9 cellular contexts compared by ENCODE assay signal in genomic region chr18:12597775-12598174, GRCh38.
DNase-seq lines count a peak whose midpoint lies in the region; ATAC-seq and TF ChIP-seq lines count a peak whose summit lies in the region.
"Had no signal": no experiment of that assay in that cellular context is flagged by ENCODE, and none has a peak within 500 bp of the region (broad histone marks: within the 10 kb centered on the region; RNA-seq: fewer than 3 reads in every experiment).

No MANE protein-coding gene starts in this region.

- POLR2A ChIA-PET in CD4-positive, alpha-beta T cell (lab: Charles Lee) = no interaction called here

- intact Hi-C loops in lower lobe of right lung (cut with DNase I) = no loop called here
- intact Hi-C loops in CD4-positive, alpha-beta T cell (cut with DNase I, micrococcal nuclease) = no loop called here

- CTCF ChIA-PET in CD4-positive, alpha-beta T cell (lab: Charles Lee) = no interaction called here

- H3K4me1 Mint-ChIP-seq in CD4-positive, alpha-beta T cell (ENCODE audit: low read depth) = peaks cover 41% of the 10 kb centered on the region

- no peaks in the 10 kb centered on the region for H3K27me3 Mint-ChIP-seq in CD4-positive, alpha-beta T cell

- peaks cover 30% of the 10 kb centered on the region for H3K4me1 ChIP-seq in lower lobe of right lung

- H3K4me3 ChIP-seq in AG09309 (ENCODE audit: control insufficient read depth, low read depth, low read length) = no peak overlapping the region
- no peak overlapping the region for H3K4me3 ChIP-seq in lower lobe of right lung

- no peaks in the 10 kb centered on the region for H3K36me3 Mint-ChIP-seq in CD4-positive, alpha-beta T cell (ENCODE audit: low read depth)

- H3K9me3 Mint-ChIP-seq in CD4-positive, alpha-beta T cell = no peaks in the 10 kb centered on the region
- H3K9me3 Mint-ChIP-seq: T-helper 1 cell treated with Interleukin-12 subunit alpha and Interleukin-12 subunit beta and Interleukin-4 antibody, amounts not matched to agents 30 μg/mL and 1 μg/mL, for 36 hours had no signal

- ATAC-seq in lower lobe of right lung (peak; percentile 94 to 95), GM19463 (IDR thresholded peaks at IDR 0.05; ENCODE audit: unreplicated experiment) (no peak)
- ATAC-seq in CD4-positive, alpha-beta T cell (ENCODE audit: poor library complexity) = no peak

- no peak for TF ChIP-seq EP300 in Ishikawa (IDR thresholded peaks at IDR 0.05; ENCODE audit: borderline replicate concordance)

- H3K27ac ChIP-seq in lower lobe of right lung = peak overlapping the region; percentile 39
- no peak overlapping the region for H3K27ac ChIP-seq in CD4-positive, alpha-beta T cell (ENCODE audit: low read depth, low read length)

- H3K27ac Mint-ChIP-seq in CD4-positive, alpha-beta T cell = no peak overlapping the region
- H3K27ac Mint-ChIP-seq: T-helper 1 cell treated with Interleukin-12 subunit alpha and Interleukin-12 subunit beta and Interleukin-4 antibody, amounts not matched to agents 30 μg/mL and 1 μg/mL, for 36 hours had no signal

- no peak for TF ChIP-seq RAD21 in Ishikawa (IDR thresholded peaks at IDR 0.05; ENCODE audit: low read depth)

- TF ChIP-seq CTCF in AG09309 (IDR thresholded peaks at IDR 0.05; ENCODE audit: control insufficient read depth, insufficient read depth, low read depth, low read length, missing control alignments) (no peak), lower lobe of right lung (IDR thresholded peaks at IDR 0.05) (no peak)
- TF ChIP-seq CTCF in CD4-positive, alpha-beta T cell (IDR thresholded peaks at IDR 0.05) = no peak

- peak; percentile 71 for DNase-seq in AG09309 (ENCODE audit: low read depth)
- DNase-seq in dermis blood vessel endothelial cell = peak; percentile 71
- peak; percentile 59 for DNase-seq in lower lobe of right lung
- no peak for DNase-seq in GM19240 (ENCODE audit: insufficient read length, low spot score)
- DNase-seq in stimulated activated CD4-positive, alpha-beta T cell treated with anti-CD3 and anti-CD28 coated beads, Interleukin-12 subunit alpha, Interleukin-12 subunit beta, amount 100 ng/mL, for 4 hours = no peak
- no peak for DNase-seq in CD4-positive, alpha-beta T cell

- H3K27me3 ChIP-seq in lower lobe of right lung (ENCODE audit: low read depth) = no peaks in the 10 kb centered on the region
- H3K27me3 ChIP-seq in CD4-positive, alpha-beta T cell (ENCODE audit: control insufficient read depth, insufficient read depth, low read length) = no peaks in the 10 kb centered on the region

- no peak overlapping the region for H3K4me3 Mint-ChIP-seq in CD4-positive, alpha-beta T cell
- H3K4me3 Mint-ChIP-seq: T-helper 1 cell treated with Interleukin-12 subunit alpha and Interleukin-12 subunit beta and Interleukin-4 antibody, amounts not matched to agents 30 μg/mL and 1 μg/mL, for 36 hours had no signal

- no peaks in the 10 kb centered on the region for H3K9me3 ChIP-seq in lower lobe of right lung
- no peaks in the 10 kb centered on the region for H3K9me3 ChIP-seq in CD4-positive, alpha-beta T cell (ENCODE audit: control insufficient read depth, low read length)

- H3K36me3 ChIP-seq in lower lobe of right lung = no peaks in the 10 kb centered on the region

TF ChIP-seq in Ishikawa, 13 proteins besides CTCF, POLR2A, EP300 and RAD21:
- TF ChIP-seq, protein P1, sequence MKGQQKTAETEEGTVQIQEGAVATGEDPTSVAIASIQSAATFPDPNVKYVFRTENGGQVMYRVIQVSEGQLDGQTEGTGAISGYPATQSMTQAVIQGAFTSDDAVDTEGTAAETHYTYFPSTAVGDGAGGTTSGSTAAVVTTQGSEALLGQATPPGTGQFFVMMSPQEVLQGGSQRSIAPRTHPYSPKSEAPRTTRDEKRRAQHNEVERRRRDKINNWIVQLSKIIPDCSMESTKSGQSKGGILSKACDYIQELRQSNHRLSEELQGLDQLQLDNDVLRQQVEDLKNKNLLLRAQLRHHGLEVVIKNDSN (IDR thresholded peaks at IDR 0.05) = peak; percentile 42
- 0 out of 2 replicates have a peak, but pooled peaks have one; percentile 14 for TF ChIP-seq TEAD4 (IDR thresholded peaks at IDR 0.05)
- TF ChIP-seq, protein P2, sequence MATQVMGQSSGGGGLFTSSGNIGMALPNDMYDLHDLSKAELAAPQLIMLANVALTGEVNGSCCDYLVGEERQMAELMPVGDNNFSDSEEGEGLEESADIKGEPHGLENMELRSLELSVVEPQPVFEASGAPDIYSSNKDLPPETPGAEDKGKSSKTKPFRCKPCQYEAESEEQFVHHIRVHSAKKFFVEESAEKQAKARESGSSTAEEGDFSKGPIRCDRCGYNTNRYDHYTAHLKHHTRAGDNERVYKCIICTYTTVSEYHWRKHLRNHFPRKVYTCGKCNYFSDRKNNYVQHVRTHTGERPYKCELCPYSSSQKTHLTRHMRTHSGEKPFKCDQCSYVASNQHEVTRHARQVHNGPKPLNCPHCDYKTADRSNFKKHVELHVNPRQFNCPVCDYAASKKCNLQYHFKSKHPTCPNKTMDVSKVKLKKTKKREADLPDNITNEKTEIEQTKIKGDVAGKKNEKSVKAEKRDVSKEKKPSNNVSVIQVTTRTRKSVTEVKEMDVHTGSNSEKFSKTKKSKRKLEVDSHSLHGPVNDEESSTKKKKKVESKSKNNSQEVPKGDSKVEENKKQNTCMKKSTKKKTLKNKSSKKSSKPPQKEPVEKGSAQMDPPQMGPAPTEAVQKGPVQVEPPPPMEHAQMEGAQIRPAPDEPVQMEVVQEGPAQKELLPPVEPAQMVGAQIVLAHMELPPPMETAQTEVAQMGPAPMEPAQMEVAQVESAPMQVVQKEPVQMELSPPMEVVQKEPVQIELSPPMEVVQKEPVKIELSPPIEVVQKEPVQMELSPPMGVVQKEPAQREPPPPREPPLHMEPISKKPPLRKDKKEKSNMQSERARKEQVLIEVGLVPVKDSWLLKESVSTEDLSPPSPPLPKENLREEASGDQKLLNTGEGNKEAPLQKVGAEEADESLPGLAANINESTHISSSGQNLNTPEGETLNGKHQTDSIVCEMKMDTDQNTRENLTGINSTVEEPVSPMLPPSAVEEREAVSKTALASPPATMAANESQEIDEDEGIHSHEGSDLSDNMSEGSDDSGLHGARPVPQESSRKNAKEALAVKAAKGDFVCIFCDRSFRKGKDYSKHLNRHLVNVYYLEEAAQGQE (IDR thresholded peaks at IDR 0.05; ENCODE audit: low read depth) = no peak

Comparison
In these comparisons a context has a peak if more than half of its experiments do, and no peak if none do; other contexts are left out.
1. DNase-seq: peak in AG09309 (single experiment), dermis blood vessel endothelial cell (single experiment) and lower lobe of right lung (single experiment); none in GM19240 (single experiment), stimulated activated CD4-positive, alpha-beta T cell treated with anti-CD3 and anti-CD28 coated beads, Interleukin-12 subunit alpha, Interleukin-12 subunit beta, amount 100 ng/mL, for 4 hours (single experiment) and CD4-positive, alpha-beta T cell (0 of 10).
2. ATAC-seq: peak in lower lobe of right lung (2 of 2); none in GM19463 (single experiment) and CD4-positive, alpha-beta T cell (single experiment).